Comparison of ENCODE assay signal across 19 cellular contexts in the genomic region with DNA sequence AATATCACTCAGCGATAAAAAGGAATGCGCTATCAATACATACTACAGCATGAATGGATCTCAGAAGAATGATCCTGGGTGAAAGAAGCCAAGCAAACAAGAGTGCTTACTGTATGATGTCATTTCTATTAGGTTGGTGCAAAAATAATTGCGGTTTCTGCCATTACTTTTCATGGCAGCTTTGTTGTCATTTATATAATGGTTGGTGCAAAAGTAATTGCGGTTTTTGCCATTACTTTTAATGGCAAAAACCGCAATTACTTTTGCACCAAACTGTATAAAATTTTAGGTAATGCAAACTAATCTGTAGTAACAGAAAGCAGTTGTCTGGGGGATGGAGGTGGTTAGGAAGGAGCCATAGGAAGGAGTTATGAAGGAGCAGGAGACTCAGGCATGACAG.
DNase-seq lines count a peak whose midpoint lies in the region; ATAC-seq, FAIRE-seq and TF ChIP-seq lines count a peak whose summit lies in the region.
"Had no signal": no experiment of that assay in that cellular context is flagged by ENCODE, and none has a peak within 500 bp of the region (broad histone marks: within the 10 kb centered on the region; RNA-seq: fewer than 3 reads in every experiment).

No MANE protein-coding gene starts in this region.

- CTCF ChIA-PET in HEK293 (lab: Yijun Ruan, JAX): interaction anchor here (0.7 kb wide), 1 partner anchor 85 kb away, joined by 3 read pairs; no protein-coding TSS in a partner anchor
- CTCF ChIA-PET in HEK293T (lab: Yijun Ruan, JAX): no interaction called here
- CTCF ChIA-PET in activated B cell treated with CpG ODN at 0.5 μM for 24 hours (lab: Charles Lee): no interaction called here
- CTCF ChIA-PET in GM12878 (lab: Yijun Ruan, JAX): no interaction called here

- POLR2A ChIA-PET in HEK293 (lab: Yijun Ruan, JAX): interaction anchor here (0.6 kb wide), 1 partner anchor 193 kb away, joined by 4 read pairs; no protein-coding TSS in a partner anchor
- POLR2A ChIA-PET in HEK293T (lab: Yijun Ruan, JAX): no interaction called here
- POLR2A ChIA-PET in activated B cell treated with CpG ODN at 0.5 μM for 24 hours (lab: Charles Lee): no interaction called here
- POLR2A ChIA-PET in GM12878 (lab: Charles Lee): no interaction called here

- ATAC-seq in activated B cell treated with CpG ODN at 0.5 μM for 24 hours (ENCODE audit: low read depth): no peak
- no peak for ATAC-seq in GM12878
- ATAC-seq: HCT116 had no signal

- no peak for TF ChIP-seq POLR2A in GM12878 (IDR thresholded peaks at IDR 0.05; ENCODE audit: low read depth, low read length)

- no peak for FAIRE-seq in GM12878 (lab: Jason Lieb, UNC)

- no peak for TF ChIP-seq CTCF in HEK293 (tag by site-specific recombination; IDR thresholded peaks at IDR 0.05)
- TF ChIP-seq CTCF in activated B cell treated with CpG ODN at 0.5 μM for 24 hours (IDR thresholded peaks at IDR 0.05): no peak
- no peak for TF ChIP-seq CTCF in GM12878 (IDR thresholded peaks at IDR 0.05 in 2 of 3, conservative IDR thresholded peaks at IDR 0.05 in 1 of 3; ENCODE audit: control insufficient read depth in 2 of 3, extremely low read depth in 1 of 3, insufficient read depth in 1 of 3, low read depth in 3 of 3, low read length in 3 of 3)

- H3K9me3 Mint-ChIP-seq in activated B cell treated with CpG ODN at 0.5 μM for 24 hours: no peaks in the 10 kb centered on the region
- H3K9me3 Mint-ChIP-seq: CD4-positive, CD25-positive, alpha-beta regulatory T cell; CD8-positive, alpha-beta memory T cell had no signal

- SMC1A ChIA-PET in GM12878 (lab: Charles Lee; ENCODE audit: uncharacterized antibody, unreplicated experiment): no interaction called here

- no TSS peak for BruUV-seq in GM12878 (replicated peaks; lab: Mats Ljungman, UMichigan)

- RAD21 ChIA-PET in GM12878 (lab: Charles Lee; ENCODE audit: unreplicated experiment): no interaction called here

- no peaks in the 10 kb centered on the region for H3K79me2 ChIP-seq in GM12878 (ENCODE audit: control insufficient read depth, insufficient read depth, low read length)

- peaks cover 29% of the 10 kb centered on the region for H3K27me3 Mint-ChIP-seq in activated B cell treated with CpG ODN at 0.5 μM for 24 hours

- no peaks in the 10 kb centered on the region; the same call in 1 of the 2 replicates for H4K20me1 ChIP-seq in GM12878 (ENCODE audit: control insufficient read depth, insufficient read depth)

- no peaks in the 10 kb centered on the region for H3K4me1 Mint-ChIP-seq in activated B cell treated with CpG ODN at 0.5 μM for 24 hours
- H3K4me1 Mint-ChIP-seq: CD4-positive, CD25-positive, alpha-beta regulatory T cell; CD8-positive, alpha-beta memory T cell had no signal

- DNase-seq in HEK293T (ENCODE audit: extremely low spot score) (no peak), activated B cell treated with CpG ODN at 0.5 μM for 24 hours (no peak), GM12878 (ENCODE audit: low read depth, low spot score) (no peak), HK-2 (ENCODE audit: unreplicated experiment) (no peak), NCI-H748 treated with DMSO at 0.1 percent for 48 hours (lab: John Stamatoyannopoulos, UW) (no peak)
- DNase-seq in stimulated activated CD8-positive, alpha-beta memory T cell treated with anti-CD3 and anti-CD28 coated beads, Interleukin-4, amount 100 ng/mL, for 48 hours: no peak
- DNase-seq: ACHN; BE2C; C1 segment of cervical spinal cord; CD4-positive, CD25-positive, alpha-beta regulatory T cell; CD8-positive, alpha-beta memory T cell; COR-L47; DMS 273 treated with DMSO at 0.1 percent for 48 hours; DMS79; GF-D8; GOT3; H7 had no signal

- 0 out of 2 replicates have a peak, but pooled peaks cover 3% of the 10 kb centered on the region for H3K4me1 ChIP-seq in HEK293 (ENCODE audit: control insufficient read depth, insufficient read depth, low read length)
- H3K4me1 ChIP-seq in GM12878 (ENCODE audit: control insufficient read depth, insufficient read depth, low read length): no peaks in the 10 kb centered on the region

- H3K9ac ChIP-seq in GM12878 (ENCODE audit: control insufficient read depth, insufficient read depth, low read length): no peak overlapping the region

- no peak overlapping the region for H3K4me3 Mint-ChIP-seq in activated B cell treated with CpG ODN at 0.5 μM for 24 hours
- H3K4me3 Mint-ChIP-seq: CD4-positive, CD25-positive, alpha-beta regulatory T cell; CD8-positive, alpha-beta memory T cell had no signal

- H3K27ac ChIP-seq in HEK293 (ENCODE audit: extremely low read depth, low read depth, low read length): no peak overlapping the region
- no peak overlapping the region for H3K27ac ChIP-seq in GM12878 (ENCODE audit: control insufficient read depth, insufficient read depth)

- intact Hi-C loops in activated B cell treated with CpG ODN at 0.5 μM for 24 hours (cut with micrococcal nuclease): no loop called here
- intact Hi-C loops in GM12878 (cut with micrococcal nuclease; ENCODE audit: unreplicated experiment): no loop called here

- H3K36me3 ChIP-seq in HEK293 (ENCODE audit: control insufficient read depth in 2 of 2, insufficient read depth in 1 of 2, low read length in 2 of 2) (no peaks in the 10 kb centered on the region), GM12878 (ENCODE audit: control insufficient read depth in 2 of 2, insufficient read depth in 2 of 2, low read length in 1 of 2) (no peaks in the 10 kb centered on the region)
- H3K36me3 ChIP-seq: BE2C had no signal

- H3K36me3 Mint-ChIP-seq in activated B cell treated with CpG ODN at 0.5 μM for 24 hours (ENCODE audit: low read depth): no peaks in the 10 kb centered on the region
- H3K36me3 Mint-ChIP-seq: CD4-positive, CD25-positive, alpha-beta regulatory T cell; CD8-positive, alpha-beta memory T cell had no signal

- in situ Hi-C loops in GM12878 (cut with MboI): no loop called here

- peak overlapping the region; percentile 51 for H3K27ac Mint-ChIP-seq in activated B cell treated with CpG ODN at 0.5 μM for 24 hours
- H3K27ac Mint-ChIP-seq: CD4-positive, CD25-positive, alpha-beta regulatory T cell; CD8-positive, alpha-beta memory T cell had no signal

- H3K27me3 ChIP-seq in GM12878 (replicated peaks in 1 of 2; ENCODE audit: control insufficient read depth in 2 of 2, insufficient read depth in 2 of 2, low read length in 1 of 2): peaks cover 0 to 3% of the 10 kb centered on the region in 2 experiments; a peak in 2 of 4 replicates
- H3K27me3 ChIP-seq: BE2C had no signal

- H3K4me3 ChIP-seq in HEK293 (ENCODE audit: low read depth, low read length) (no peak overlapping the region), GM12878 (no peak overlapping the region)

- no peak for TF ChIP-seq EP300 in GM12878 (IDR thresholded peaks at IDR 0.05; ENCODE audit: borderline replicate concordance in 1 of 2, control insufficient read depth in 1 of 2, low read depth in 2 of 2, low read length in 2 of 2)

- WGBS in GM12878 (ENCODE audit: insufficient coverage, insufficient replicate concordance, low lambda C conversion rate, missing lambda C conversion rate): 30% methylated on average over 5 of the region's 5 CpGs

- H2AFZ ChIP-seq in GM12878 (ENCODE audit: control insufficient read depth, low read depth, low read length): no peak overlapping the region

- no peaks in the 10 kb centered on the region for H3K9me3 ChIP-seq in HEK293 (ENCODE audit: control insufficient read depth, insufficient read depth, low read depth, low read length)
- H3K9me3 ChIP-seq in GM12878 (replicated peaks; ENCODE audit: control insufficient read depth, insufficient read depth, low read length): no peaks in the 10 kb centered on the region
- H3K9me3 ChIP-seq: BE2C had no signal

- no peak for TF ChIP-seq RAD21 in GM12878 (IDR thresholded peaks at IDR 0.05; ENCODE audit: insufficient read depth, low read depth, low read length)

- H3K4me2 ChIP-seq in GM12878 (ENCODE audit: control insufficient read depth, insufficient read depth): no peak overlapping the region

TF ChIP-seq in HEK293T, 16 proteins besides CTCF, POLR2A, EP300 and RAD21:
- TF ChIP-seq ELF4 (IDR thresholded peaks at IDR 0.05) (peak; percentile 93), ZNF384 (IDR thresholded peaks at IDR 0.05) (no peak)

TF ChIP-seq in GM12878, 131 proteins besides CTCF, POLR2A, EP300 and RAD21:
- TF ChIP-seq, protein P1, sequence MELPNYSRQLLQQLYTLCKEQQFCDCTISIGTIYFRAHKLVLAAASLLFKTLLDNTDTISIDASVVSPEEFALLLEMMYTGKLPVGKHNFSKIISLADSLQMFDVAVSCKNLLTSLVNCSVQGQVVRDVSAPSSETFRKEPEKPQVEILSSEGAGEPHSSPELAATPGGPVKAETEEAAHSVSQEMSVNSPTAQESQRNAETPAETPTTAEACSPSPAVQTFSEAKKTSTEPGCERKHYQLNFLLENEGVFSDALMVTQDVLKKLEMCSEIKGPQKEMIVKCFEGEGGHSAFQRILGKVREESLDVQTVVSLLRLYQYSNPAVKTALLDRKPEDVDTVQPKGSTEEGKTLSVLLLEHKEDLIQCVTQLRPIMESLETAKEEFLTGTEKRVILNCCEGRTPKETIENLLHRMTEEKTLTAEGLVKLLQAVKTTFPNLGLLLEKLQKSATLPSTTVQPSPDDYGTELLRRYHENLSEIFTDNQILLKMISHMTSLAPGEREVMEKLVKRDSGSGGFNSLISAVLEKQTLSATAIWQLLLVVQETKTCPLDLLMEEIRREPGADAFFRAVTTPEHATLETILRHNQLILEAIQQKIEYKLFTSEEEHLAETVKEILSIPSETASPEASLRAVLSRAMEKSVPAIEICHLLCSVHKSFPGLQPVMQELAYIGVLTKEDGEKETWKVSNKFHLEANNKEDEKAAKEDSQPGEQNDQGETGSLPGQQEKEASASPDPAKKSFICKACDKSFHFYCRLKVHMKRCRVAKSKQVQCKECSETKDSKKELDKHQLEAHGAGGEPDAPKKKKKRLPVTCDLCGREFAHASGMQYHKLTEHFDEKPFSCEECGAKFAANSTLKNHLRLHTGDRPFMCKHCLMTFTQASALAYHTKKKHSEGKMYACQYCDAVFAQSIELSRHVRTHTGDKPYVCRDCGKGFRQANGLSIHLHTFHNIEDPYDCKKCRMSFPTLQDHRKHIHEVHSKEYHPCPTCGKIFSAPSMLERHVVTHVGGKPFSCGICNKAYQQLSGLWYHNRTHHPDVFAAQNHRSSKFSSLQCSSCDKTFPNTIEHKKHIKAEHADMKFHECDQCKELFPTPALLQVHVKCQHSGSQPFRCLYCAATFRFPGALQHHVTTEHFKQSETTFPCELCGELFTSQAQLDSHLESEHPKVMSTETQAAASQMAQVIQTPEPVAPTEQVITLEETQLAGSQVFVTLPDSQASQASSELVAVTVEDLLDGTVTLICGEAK (IDR thresholded peaks at IDR 0.05; ENCODE audit: borderline replicate concordance): peak; percentile 78
- TF ChIP-seq CBFB (IDR thresholded peaks at IDR 0.05; ENCODE audit: low read depth): no peak
TF ChIP-seq in GM12878: peak in this region for 1.
